In the genomic region with DNA sequence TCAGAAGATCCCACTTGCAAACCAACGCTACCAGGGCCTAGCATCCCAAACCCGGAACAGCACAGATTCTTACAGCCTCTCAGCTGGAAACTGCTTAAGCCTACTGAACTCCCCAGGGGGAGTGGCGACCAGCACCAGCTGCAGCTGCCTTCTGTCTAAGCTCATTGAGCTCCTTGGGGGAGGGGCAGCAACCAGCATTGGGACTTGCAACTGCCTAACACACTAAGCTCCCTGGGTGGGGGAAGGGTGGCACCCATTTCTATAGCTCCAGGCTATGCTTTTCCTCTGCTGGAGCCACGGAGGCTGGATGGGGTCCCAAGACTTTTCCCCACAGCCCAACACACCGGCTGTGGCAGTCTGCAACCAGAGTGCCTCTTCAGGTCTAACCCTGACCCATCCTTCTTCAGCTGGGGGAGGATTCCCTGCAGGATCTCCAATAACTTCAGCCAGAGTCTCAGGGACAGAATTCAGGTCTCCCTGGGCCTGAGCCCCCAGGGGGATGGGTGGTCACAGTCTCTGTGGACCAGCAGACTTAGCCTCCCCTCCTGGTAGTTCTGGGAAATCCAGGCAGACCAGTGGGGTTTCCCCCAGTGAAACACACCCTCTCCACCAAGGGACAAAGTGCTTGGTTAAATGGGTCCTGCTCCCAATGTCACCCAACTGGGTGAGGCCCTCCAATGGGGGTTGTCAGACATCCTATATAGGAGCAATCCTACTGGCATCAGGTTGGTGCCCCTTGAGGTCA, we compare ENCODE assay signal across 9 cellular contexts. TPM values are rescaled to one million over a fixed set of nuclear protein-coding genes. Genes with fewer than 3 reads are reported as not detected.
DNase-seq lines count a peak whose midpoint lies in the region; ATAC-seq and TF ChIP-seq lines count a peak whose summit lies in the region.
"Had no signal": no experiment of that assay in that cellular context is flagged by ENCODE, and none has a peak within 500 bp of the region (broad histone marks: within the 10 kb centered on the region; RNA-seq: fewer than 3 reads in every experiment).

No MANE protein-coding gene starts in this region.

- H3K27ac Mint-ChIP-seq in natural killer cell treated with Interleukin-12 subunit alpha and Interleukin-12 subunit beta and Interleukin-15 and Interleukin-18, amount 100 ng/mL, for 72 hours, result no peak overlapping the region
- H3K27ac Mint-ChIP-seq: activated naive CD8-positive, alpha-beta T cell treated with anti-CD3 and anti-CD28 coated beads, Interleukin-2, amount 10 ng/mL, durations not matched to agents 7 days and 5 days had no signal

- peaks cover 0 to 4% of the 10 kb centered on the region in 2 donors for H3K4me1 Mint-ChIP-seq in natural killer cell treated with Interleukin-12 subunit alpha and Interleukin-12 subunit beta and Interleukin-15 and Interleukin-18, amount 100 ng/mL, for 72 hours (ENCODE audit: low read depth in 2 of 2)

- no peaks in the 10 kb centered on the region for H3K9me2 ChIP-seq in OCI-LY7 (ENCODE audit: insufficient read depth, low read length)

- peak overlapping the region; percentile 61 for H2AFZ ChIP-seq in OCI-LY7 (ENCODE audit: low read length)

- H3K4me3 ChIP-seq in OCI-LY7 (ENCODE audit: low read depth, low read length, poor library complexity, severe bottlenecking) (peak overlapping the region; percentile 42), skeletal muscle cell (ENCODE audit: low read depth, low read length) (no peak overlapping the region)

- H3K27ac ChIP-seq in OCI-LY7 (ENCODE audit: low read depth, low read length, poor library complexity, severe bottlenecking), result peak overlapping the region; percentile 71

- peaks cover 57% of the 10 kb centered on the region for H3K4me1 ChIP-seq in OCI-LY7 (ENCODE audit: insufficient read depth, low read length, poor library complexity, severe bottlenecking)

- no peaks in the 10 kb centered on the region for H3K27me3 Mint-ChIP-seq in natural killer cell treated with Interleukin-12 subunit alpha and Interleukin-12 subunit beta and Interleukin-15 and Interleukin-18, amount 100 ng/mL, for 72 hours
- H3K27me3 Mint-ChIP-seq: activated naive CD8-positive, alpha-beta T cell treated with anti-CD3 and anti-CD28 coated beads, Interleukin-2, amount 10 ng/mL, durations not matched to agents 7 days and 5 days had no signal

- CTCF ChIA-PET in OCI-LY7 (lab: Charles Lee; ENCODE audit: unreplicated experiment), result interaction anchor here (0.6 to 0.8 kb wide), 2 partner anchors 47 to 107 kb away, joined by 3 read pairs; no protein-coding TSS in a partner anchor

- H3K4me2 ChIP-seq in OCI-LY7 (ENCODE audit: low read length), result peak overlapping the region; percentile 67

- H3K9me3 Mint-ChIP-seq in natural killer cell treated with Interleukin-12 subunit alpha and Interleukin-12 subunit beta and Interleukin-15 and Interleukin-18, amount 100 ng/mL, for 72 hours, result peaks cover 19% of the 10 kb centered on the region

- peak; percentile 14; the same call in 1 of the 2 replicates for TF ChIP-seq CTCF in OCI-LY7 (conservative IDR thresholded peaks at IDR 0.05; ENCODE audit: low read length)

- POLR2A ChIA-PET in OCI-LY7 (lab: Charles Lee), result interaction anchor here (0.6 to 5.2 kb wide), 15 partner anchors 8 to 265 kb away, joined by 3 to 72 read pairs (median 4); partner anchors contain the start of gene ITGA4

- peak; percentile 83 for DNase-seq in DMS153 treated with DMSO at 0.1 percent for 48 hours (lab: John Stamatoyannopoulos, UW; ENCODE audit: unreplicated experiment)
- peak; percentile 100 for DNase-seq in OCI-LY7 (ENCODE audit: low spot score)
- peak; percentile 40 for DNase-seq in skeletal muscle cell (ENCODE audit: low read depth)
- DNase-seq in natural killer cell treated with Interleukin-12 subunit alpha and Interleukin-12 subunit beta and Interleukin-15 and Interleukin-18, amount 100 ng/mL, for 72 hours (ENCODE audit: low spot score), result no peak
- no peak for DNase-seq in activated CD8-positive, alpha-beta memory T cell treated with anti-CD3 and anti-CD28 coated beads for 24 hours
- no peak for DNase-seq in left cardiac atrium
- DNase-seq: activated naive CD8-positive, alpha-beta T cell treated with anti-CD3 and anti-CD28 coated beads, Interleukin-2, amount 10 ng/mL, durations not matched to agents 7 days and 5 days had no signal

- peaks cover 19% of the 10 kb centered on the region; the same call in 1 of the 2 replicates for H3K9me3 ChIP-seq in OCI-LY7 (ENCODE audit: low read length)

- no TSS peak for BruUV-seq in OCI-LY7 (replicated peaks; lab: Mats Ljungman, UMichigan)

- no peaks in the 10 kb centered on the region for H3K36me3 ChIP-seq in OCI-LY7 (ENCODE audit: insufficient read depth, low read length)

- intact Hi-C loops in OCI-LY7 (cut with micrococcal nuclease; ENCODE audit: unreplicated experiment), result loop anchor here (1.0 kb wide), 2 partner anchors 46 to 106 kb away; partner anchors contain the start of gene ITGA4
- intact Hi-C loops in left cardiac atrium (cut with DNase I), result no loop called here

- ATAC-seq in GM21390 (IDR thresholded peaks at IDR 0.05; ENCODE audit: unreplicated experiment) (peak; percentile 97), HG03565 (IDR thresholded peaks at IDR 0.05; ENCODE audit: unreplicated experiment) (peak; percentile 57), left cardiac atrium (no peak)
- ATAC-seq in natural killer cell treated with Interleukin-12 subunit alpha and Interleukin-12 subunit beta and Interleukin-15 and Interleukin-18, amount 100 ng/mL, for 72 hours, result no peak

- H3K36me3 Mint-ChIP-seq in natural killer cell treated with Interleukin-12 subunit alpha and Interleukin-12 subunit beta and Interleukin-15 and Interleukin-18, amount 100 ng/mL, for 72 hours, result peaks cover 39% of the 10 kb centered on the region

- no peak overlapping the region for H3K4me3 Mint-ChIP-seq in natural killer cell treated with Interleukin-12 subunit alpha and Interleukin-12 subunit beta and Interleukin-15 and Interleukin-18, amount 100 ng/mL, for 72 hours
- H3K4me3 Mint-ChIP-seq: activated naive CD8-positive, alpha-beta T cell treated with anti-CD3 and anti-CD28 coated beads, Interleukin-2, amount 10 ng/mL, durations not matched to agents 7 days and 5 days had no signal

- H4K20me1 ChIP-seq in OCI-LY7 (ENCODE audit: insufficient read depth, low read length), result no peaks in the 10 kb centered on the region

- H3K79me2 ChIP-seq in OCI-LY7 (ENCODE audit: insufficient read depth, low read depth, low read length), result no peaks in the 10 kb centered on the region

RNA-seq across cellular contexts. Expression of gene ITGA4, which starts 45.9 kb away (rescaled TPM):
- total RNA-seq in OCI-LY7 (2014; rRNA removed; shearing (Covaris generic)), result 55.1 and 61.8 TPM in 2 replicates
- total RNA-seq in OCI-LY7 (2022) (53.5 and 61.7 TPM in 2 replicates), left cardiac atrium (1 to 10 TPM; 2.6 to 4.2 TPM)
- 100 to 1,000 TPM in 1 of 2 donors, 10 to 100 TPM in 1; 52.1 to 147 TPM for total RNA-seq in natural killer cell treated with Interleukin-12 subunit alpha and Interleukin-12 subunit beta and Interleukin-15 and Interleukin-18, amount 100 ng/mL, for 72 hours

Comparison
In these comparisons a context has a peak if more than half of its experiments do, and no peak if none do; other contexts are left out.
1. DNase-seq: peak in DMS153 treated with DMSO at 0.1 percent for 48 hours (single experiment), OCI-LY7 (single experiment) and skeletal muscle cell (single experiment); none in natural killer cell treated with Interleukin-12 subunit alpha and Interleukin-12 subunit beta and Interleukin-15 and Interleukin-18, amount 100 ng/mL, for 72 hours (single experiment), activated CD8-positive, alpha-beta memory T cell treated with anti-CD3 and anti-CD28 coated beads for 24 hours (single experiment) and left cardiac atrium (single experiment).
2. ATAC-seq: peak in GM21390 (single experiment) and HG03565 (single experiment); none in natural killer cell treated with Interleukin-12 subunit alpha and Interleukin-12 subunit beta and Interleukin-15 and Interleukin-18, amount 100 ng/mL, for 72 hours (0 of 2) and left cardiac atrium (0 of 2).
3. RNA of gene ITGA4, which starts 45.9 kb away (total RNA-seq): 52.1 to 147 TPM in natural killer cell treated with Interleukin-12 subunit alpha and Interleukin-12 subunit beta and Interleukin-15 and Interleukin-18, amount 100 ng/mL, for 72 hours and 53.5 to 61.8 TPM in OCI-LY7; 2.6 to 4.2 TPM in left cardiac atrium; every median in the first group is over 10 times any median in the second.